ENCODE assay signal across 14 cellular contexts in the genomic region with DNA sequence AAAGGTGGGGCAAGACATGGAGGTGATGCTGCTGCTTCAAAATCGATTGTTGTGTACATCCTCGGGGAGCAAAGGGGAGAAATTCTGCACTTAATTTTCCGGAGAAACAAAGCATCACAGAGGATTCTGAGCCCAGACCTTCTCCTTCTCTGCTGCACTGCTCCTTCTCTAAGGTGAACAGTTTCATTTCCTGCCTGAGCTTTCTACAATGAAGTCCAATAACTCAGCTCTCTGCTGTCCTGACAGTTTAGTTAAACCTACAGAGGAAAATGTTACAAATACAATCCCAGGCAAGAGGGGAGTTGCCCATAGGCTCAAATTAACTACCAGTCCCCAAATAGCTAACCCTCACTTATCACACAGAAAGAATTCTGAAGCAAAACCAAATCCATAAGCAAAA.
DNase-seq lines count a peak whose midpoint lies in the region; ATAC-seq, FAIRE-seq and TF ChIP-seq lines count a peak whose summit lies in the region.
"Had no signal": no experiment of that assay in that cellular context is flagged by ENCODE, and none has a peak within 500 bp of the region (broad histone marks: within the 10 kb centered on the region; RNA-seq: fewer than 3 reads in every experiment).

No MANE protein-coding gene starts in this region.

- no peak for TF ChIP-seq EP300 in suprapubic skin (IDR thresholded peaks at IDR 0.05)

- intact Hi-C loops in kidney (cut with DNase I): no loop called here
- intact Hi-C loops in upper lobe of right lung (cut with DNase I): no loop called here

- no peaks in the 10 kb centered on the region for H3K27me3 ChIP-seq in suprapubic skin
- H3K27me3 ChIP-seq in upper lobe of right lung: no peaks in the 10 kb centered on the region

- DNase-seq in GM19239 (ENCODE audit: insufficient read length, low spot score) (no peak), kidney (no peak), suprapubic skin (ENCODE audit: low spot score in 2 of 2) (no peak), upper lobe of right lung (no peak), SHP77 treated with DMSO at 0.1 percent for 48 hours (lab: John Stamatoyannopoulos, UW) (no peak), SHP77 (lab: John Stamatoyannopoulos, UW) (no peak)
- DNase-seq: amniotic stem cell; EL; NK-92 treated with Interleukin-12 subunit alpha and Interleukin-12 subunit beta, amount 100 ng/mL, for 24 hours; SK-N-SH; stimulated activated CD4-positive, alpha-beta T cell treated with anti-CD3 and anti-CD28 coated beads, Interleukin-1b, Interleukin-23, amount 100 ng/mL, for 48 hours; WERI-Rb-1 had no signal

- no peak for TF ChIP-seq POLR2A in suprapubic skin (IDR thresholded peaks at IDR 0.05)

- peak overlapping the region; percentile 23; the same call in 1 of the 2 replicates for H3K27ac ChIP-seq in C4-2B
- H3K27ac ChIP-seq in kidney (ENCODE audit: low read depth in 2 of 2, low read length in 2 of 2): peak overlapping the region; percentile 56 to 58
- H3K27ac ChIP-seq in suprapubic skin: no peak overlapping the region
- no peak overlapping the region for H3K27ac ChIP-seq in upper lobe of right lung
- H3K27ac ChIP-seq: WERI-Rb-1 had no signal

- 79% methylated on average over 3 of the region's 3 CpGs for WGBS in suprapubic skin

- H3K36me3 ChIP-seq in kidney (ENCODE audit: control insufficient read depth in 1 of 2, insufficient read depth in 2 of 2, low read length in 2 of 2): no peaks in the 10 kb centered on the region
- H3K36me3 ChIP-seq in suprapubic skin: no peaks in the 10 kb centered on the region
- no peaks in the 10 kb centered on the region for H3K36me3 ChIP-seq in upper lobe of right lung
- H3K36me3 ChIP-seq: WERI-Rb-1 had no signal

- peak overlapping the region in 1 of 2 donors; percentile 31 for H3K9ac ChIP-seq in kidney (ENCODE audit: low read length in 2 of 2)
- H3K9ac ChIP-seq: SK-N-SH had no signal

- H3K4me1 ChIP-seq in kidney (ENCODE audit: control insufficient read depth in 1 of 2, insufficient read depth in 1 of 2, low read depth in 1 of 2, low read length in 2 of 2) (peaks cover 10% of the 10 kb centered on the region in 2 donors), suprapubic skin (peaks cover 49% of the 10 kb centered on the region), upper lobe of right lung (peaks cover 5% of the 10 kb centered on the region)

- peak; percentile 53 for FAIRE-seq in GM19239 (lab: Jason Lieb, UNC)
- FAIRE-seq in kidney (lab: Jason Lieb, UNC): no peak

- ATAC-seq in HG03442 (IDR thresholded peaks at IDR 0.05; ENCODE audit: unreplicated experiment) (peak; percentile 44), upper lobe of right lung (no peak)

- H3K4me3 ChIP-seq in kidney (ENCODE audit: low read length in 2 of 2) (no peak overlapping the region), suprapubic skin (no peak overlapping the region), upper lobe of right lung (no peak overlapping the region)

- H3K9me3 ChIP-seq in kidney (ENCODE audit: control insufficient read depth in 1 of 2, low read length in 2 of 2) (no peaks in the 10 kb centered on the region), suprapubic skin (no peaks in the 10 kb centered on the region), upper lobe of right lung (no peaks in the 10 kb centered on the region)
- H3K9me3 ChIP-seq: SK-N-SH had no signal

- no peak for TF ChIP-seq CTCF in C4-2B (conservative IDR thresholded peaks at IDR 0.05)
- TF ChIP-seq CTCF in kidney (IDR thresholded peaks at IDR 0.05; ENCODE audit: borderline replicate concordance, extremely low read depth, insufficient read depth): no peak
- TF ChIP-seq CTCF in suprapubic skin (IDR thresholded peaks at IDR 0.05): no peak
- TF ChIP-seq CTCF in upper lobe of right lung (IDR thresholded peaks at IDR 0.05): no peak

Comparison
In these comparisons a context has a peak if more than half of its experiments do, and no peak if none do; other contexts are left out.
1. H3K27ac ChIP-seq: peak in C4-2B (single experiment) and kidney (2 of 2); none in suprapubic skin (single experiment) and upper lobe of right lung (single experiment).